8 cellular contexts compared by ENCODE assay signal in the genomic region with DNA sequence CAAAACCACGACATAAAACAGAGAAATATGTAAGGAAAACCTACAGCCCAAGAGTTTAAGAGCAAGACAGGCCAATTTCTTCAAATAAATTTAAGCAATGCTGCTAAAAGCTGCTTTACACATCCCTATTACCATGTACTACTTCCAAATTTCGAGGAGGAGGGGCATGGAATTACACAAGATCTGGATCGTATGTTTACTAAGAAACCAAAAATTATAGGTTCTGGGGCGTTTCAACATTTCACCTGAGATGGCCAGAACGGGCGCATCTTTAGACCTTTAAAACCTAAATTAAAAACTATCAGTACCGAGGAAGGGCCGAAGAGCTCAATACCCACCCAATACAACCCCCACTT. TPM values are rescaled to one million over a fixed set of nuclear protein-coding genes. Genes with fewer than 3 reads are reported as not detected.
DNase-seq lines count a peak whose midpoint lies in the region; ATAC-seq and TF ChIP-seq lines count a peak whose summit lies in the region.

No MANE protein-coding gene starts in this region.

- DNase-seq in HCT116 (ENCODE audit: low read depth, low spot score), result no peak
- DNase-seq in WTC11 (ENCODE audit: low spot score), result no peak
- DNase-seq in hepatocyte (ENCODE audit: low spot score), result no peak
- no peak for DNase-seq in smooth muscle cell (lab: John Stamatoyannopoulos, UW; ENCODE audit: unreplicated experiment)
- DNase-seq in stimulated activated CD4-positive, alpha-beta T cell treated with anti-CD3 and anti-CD28 coated beads, Interleukin-1b, Interleukin-23, amount 100 ng/mL, for 48 hours, result no peak
- no peak for DNase-seq in GF-D8 (lab: John Stamatoyannopoulos, UW)
- no peak for DNase-seq in Ammon's horn (ENCODE audit: low spot score)

- H3K4me3 Mint-ChIP-seq in WTC11, result peak overlapping the region; percentile 94

- peaks cover 6% of the 10 kb centered on the region for H3F3A ChIP-seq in smooth muscle cell (ENCODE audit: low read depth)

- POLR2A ChIA-PET in HCT116 (lab: Charles Lee) (interaction anchor here (0.9 kb wide), 1 partner anchor 14 kb away, joined by 3 read pairs; no protein-coding TSS in a partner anchor), WTC11 (lab: Charles Lee) (no interaction called here)

- ATAC-seq in HCT116 (no peak), WTC11 (no peak), GM18858 (IDR thresholded peaks at IDR 0.05; ENCODE audit: unreplicated experiment) (no peak)

- peaks cover 61% of the 10 kb centered on the region for H3K79me2 ChIP-seq in HCT116 (ENCODE audit: insufficient read depth, low read length)
- peaks cover 80% of the 10 kb centered on the region for H3K79me2 ChIP-seq in hepatocyte
- H3K79me2 ChIP-seq in smooth muscle cell (ENCODE audit: low read depth), result peaks cover 72% of the 10 kb centered on the region

- intact Hi-C loops in HCT116 (cut with micrococcal nuclease), result no loop called here

- H3K4me2 ChIP-seq in HCT116 (ENCODE audit: low read length) (peak overlapping the region; percentile 81), hepatocyte (peak overlapping the region; percentile 89), smooth muscle cell (peak overlapping the region; percentile 89)

- BruUV-seq in HCT116 (replicated peaks; lab: Mats Ljungman, UMichigan), result TSS peak; percentile 70

- CTCF ChIA-PET in HCT116 (lab: Charles Lee), result no interaction called here
- CTCF ChIA-PET in WTC11 (lab: Charles Lee), result interaction anchor here (0.8 to 1.2 kb wide), 4 partner anchors 21 to 274 kb away, joined by 3 to 5 read pairs (median 4); no protein-coding TSS in a partner anchor

- TF ChIP-seq RAD21 in HCT116 (IDR thresholded peaks at IDR 0.05; ENCODE audit: low read depth), result no peak

- no peaks in the 10 kb centered on the region for H3K9me2 ChIP-seq in HCT116 (ENCODE audit: insufficient read depth)
- no peaks in the 10 kb centered on the region for H3K9me2 ChIP-seq in hepatocyte (replicated peaks; ENCODE audit: insufficient read depth)

- H3K36me3 ChIP-seq in HCT116 (ENCODE audit: control insufficient read depth in 1 of 2, insufficient read depth in 2 of 2, low read length in 2 of 2), result peaks cover 2 to 18% of the 10 kb centered on the region in 2 experiments; a peak in 3 of 4 replicates
- no peaks in the 10 kb centered on the region for H3K36me3 ChIP-seq in hepatocyte (replicated peaks; ENCODE audit: insufficient read depth, low read depth)
- H3K36me3 ChIP-seq in smooth muscle cell (ENCODE audit: low read depth), result no peaks in the 10 kb centered on the region

- H4K20me1 ChIP-seq in HCT116 (ENCODE audit: insufficient read depth), result no peaks in the 10 kb centered on the region
- H4K20me1 ChIP-seq in hepatocyte (ENCODE audit: insufficient read depth, poor library complexity, severe bottlenecking), result peaks cover 9% of the 10 kb centered on the region
- H4K20me1 ChIP-seq in smooth muscle cell (ENCODE audit: low read depth), result peaks cover 54% of the 10 kb centered on the region

- no peak overlapping the region for H2AFZ ChIP-seq in HCT116 (ENCODE audit: low read depth, low read length, poor library complexity, severe bottlenecking)
- H2AFZ ChIP-seq in hepatocyte, result peak overlapping the region; percentile 76
- peak overlapping the region; percentile 88 for H2AFZ ChIP-seq in smooth muscle cell (ENCODE audit: low read depth)

- H3K36me3 Mint-ChIP-seq in WTC11, result peaks cover 24% of the 10 kb centered on the region

- peak overlapping the region; percentile 80 for H3K9ac ChIP-seq in HCT116 (ENCODE audit: low read length)
- H3K9ac ChIP-seq in smooth muscle cell (ENCODE audit: low read depth), result peak overlapping the region; percentile 87

- no peak for TF ChIP-seq POLR2A in HCT116 (IDR thresholded peaks at IDR 0.05; ENCODE audit: borderline replicate concordance, extremely low read depth, insufficient read depth, insufficient read length)

- H3K9me3 ChIP-seq in HCT116 (ENCODE audit: control insufficient read depth in 1 of 2, insufficient read depth in 1 of 2, low read depth in 1 of 2, low read length in 2 of 2), result no peaks in the 10 kb centered on the region
- no peaks in the 10 kb centered on the region for H3K9me3 ChIP-seq in hepatocyte (ENCODE audit: low read depth)
- H3K9me3 ChIP-seq in smooth muscle cell (replicated peaks; ENCODE audit: low read depth), result no peaks in the 10 kb centered on the region

- peak overlapping the region; percentile 95 for H3K27ac Mint-ChIP-seq in WTC11

- TF ChIP-seq CTCF in HCT116 (IDR thresholded peaks at IDR 0.05 in 2 of 3, conservative IDR thresholded peaks at IDR 0.05 in 1 of 3; ENCODE audit: borderline replicate concordance in 1 of 3, insufficient read depth in 1 of 3, low read depth in 2 of 3, low read length in 2 of 3) (no peak), WTC11 (IDR thresholded peaks at IDR 0.05) (no peak), hepatocyte (IDR thresholded peaks at IDR 0.05; ENCODE audit: poor library complexity) (no peak), smooth muscle cell (IDR thresholded peaks at IDR 0.05; ENCODE audit: borderline replicate concordance, insufficient read depth, poor library complexity, severe bottlenecking) (no peak)

- H3K4me1 Mint-ChIP-seq in WTC11, result peaks cover 46% of the 10 kb centered on the region

- H3K9me3 Mint-ChIP-seq in WTC11, result no peaks in the 10 kb centered on the region

- H3K4me1 ChIP-seq in HCT116 (ENCODE audit: control insufficient read depth in 1 of 2, insufficient read depth in 2 of 2, low read length in 2 of 2) (peaks cover 9 to 15% of the 10 kb centered on the region in 2 experiments), hepatocyte (ENCODE audit: insufficient read depth) (peaks cover 28% of the 10 kb centered on the region), smooth muscle cell (ENCODE audit: low read depth) (peaks cover 23% of the 10 kb centered on the region)

- no peaks in the 10 kb centered on the region for H3K27me3 Mint-ChIP-seq in WTC11 (ENCODE audit: low read depth)

- 2% methylated on average over 8 of the region's 8 CpGs for WGBS in hepatocyte (ENCODE audit: low lambda C conversion rate, missing lambda C conversion rate)
- WGBS in smooth muscle cell (ENCODE audit: low lambda C conversion rate), result 2% methylated on average over 8 of the region's 8 CpGs

- H3K27ac ChIP-seq in HCT116 (ENCODE audit: low read depth, low read length) (peak overlapping the region; percentile 96), hepatocyte (peak overlapping the region; percentile 98), smooth muscle cell (ENCODE audit: low read depth) (peak overlapping the region; percentile 97)

- peak overlapping the region; percentile 74 to 79 for H3K4me3 ChIP-seq in HCT116 (replicated peaks in 1 of 2; ENCODE audit: low read depth in 1 of 2, low read length in 2 of 2)
- H3K4me3 ChIP-seq in hepatocyte, result peak overlapping the region; percentile 45
- peak overlapping the region; percentile 84 for H3K4me3 ChIP-seq in smooth muscle cell

- H3K27me3 ChIP-seq in HCT116 (ENCODE audit: insufficient read depth, low read length) (no peaks in the 10 kb centered on the region), hepatocyte (no peaks in the 10 kb centered on the region), smooth muscle cell (ENCODE audit: low read depth) (no peaks in the 10 kb centered on the region)

- RAD21 ChIA-PET in HCT116 (lab: Charles Lee; ENCODE audit: low non-redundant PET in 1 of 2, low total read pairs in 2 of 2, uncharacterized antibody in 2 of 2, unreplicated experiment in 2 of 2), result no interaction called here

TF ChIP-seq in HCT116, 20 proteins besides CTCF, POLR2A, EP300 and RAD21 (continues in another document):
- no peak for TF ChIP-seq EZH2 (IDR thresholded peaks at IDR 0.05)
- no peak for TF ChIP-seq TCF7L2 (IDR thresholded peaks at IDR 0.05; ENCODE audit: borderline replicate concordance, extremely low read depth, insufficient read depth, insufficient read length)
- TF ChIP-seq FOSL1 (IDR thresholded peaks at IDR 0.05; ENCODE audit: low read depth), result no peak
- TF ChIP-seq, protein P1, sequence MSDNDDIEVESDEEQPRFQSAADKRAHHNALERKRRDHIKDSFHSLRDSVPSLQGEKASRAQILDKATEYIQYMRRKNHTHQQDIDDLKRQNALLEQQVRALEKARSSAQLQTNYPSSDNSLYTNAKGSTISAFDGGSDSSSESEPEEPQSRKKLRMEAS (IDR thresholded peaks at IDR 0.05), result no peak
- no peak for TF ChIP-seq YY1 (IDR thresholded peaks at IDR 0.05; ENCODE audit: extremely low read depth, insufficient replicate concordance, low read depth, low read length)
- TF ChIP-seq SIN3A (IDR thresholded peaks at IDR 0.05; ENCODE audit: low read depth), result no peak
- no peak for TF ChIP-seq SRF (IDR thresholded peaks at IDR 0.05; ENCODE audit: low read depth)
- peak; percentile 34; the same call in 1 of the 2 replicates for TF ChIP-seq EGR1 (IDR thresholded peaks at IDR 0.05; ENCODE audit: low read depth)
- TF ChIP-seq, protein P2, sequence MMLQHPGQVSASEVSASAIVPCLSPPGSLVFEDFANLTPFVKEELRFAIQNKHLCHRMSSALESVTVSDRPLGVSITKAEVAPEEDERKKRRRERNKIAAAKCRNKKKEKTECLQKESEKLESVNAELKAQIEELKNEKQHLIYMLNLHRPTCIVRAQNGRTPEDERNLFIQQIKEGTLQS (IDR thresholded peaks at IDR 0.05), result no peak

TF ChIP-seq in WTC11, 78 proteins besides CTCF, POLR2A, EP300 and RAD21:
- TF ChIP-seq ELF4 (CRISPR knock-in tag; IDR thresholded peaks at IDR 0.05; ENCODE audit: low read depth), result no peak
- no peak for TF ChIP-seq ZBTB21 (CRISPR knock-in tag; IDR thresholded peaks at IDR 0.05; ENCODE audit: borderline replicate concordance)
- TF ChIP-seq CREB1 (CRISPR knock-in tag; IDR thresholded peaks at IDR 0.05), result no peak
- TF ChIP-seq ETV6 (CRISPR knock-in tag; IDR thresholded peaks at IDR 0.05), result no peak
TF ChIP-seq in WTC11: peak in this region for 0.

RNA-seq across cellular contexts. Expression of a gene that starts 0.7 kb away (rescaled TPM):
- total RNA-seq in HCT116 (2021; ENCODE audit: unreplicated experiment) (45.0 TPM), WTC11 (2021) (48.6 to 51.5 TPM (median 50.8 TPM) in 3 replicates), hepatocyte (29.6 and 30.7 TPM in 2 replicates), smooth muscle cell (28.5 and 28.7 TPM in 2 replicates)
- 21.2 and 25.6 TPM in 2 replicates for polyA plus RNA-seq in HCT116 (2012)
- polyA plus RNA-seq in hepatocyte (14.7 and 20.4 TPM in 2 replicates), smooth muscle cell (11.6 and 11.7 TPM in 2 replicates)
